1 cellular context compared by ENCODE assay signal in genomic region chr7:14748461-14748860, GRCh38.
TF ChIP-seq lines count a peak whose summit lies in the region.

No MANE protein-coding gene starts in this region.

TF ChIP-seq in GM12878, 131 proteins besides CTCF, POLR2A, EP300 and RAD21 (continued from another document):
- TF ChIP-seq, protein P1, sequence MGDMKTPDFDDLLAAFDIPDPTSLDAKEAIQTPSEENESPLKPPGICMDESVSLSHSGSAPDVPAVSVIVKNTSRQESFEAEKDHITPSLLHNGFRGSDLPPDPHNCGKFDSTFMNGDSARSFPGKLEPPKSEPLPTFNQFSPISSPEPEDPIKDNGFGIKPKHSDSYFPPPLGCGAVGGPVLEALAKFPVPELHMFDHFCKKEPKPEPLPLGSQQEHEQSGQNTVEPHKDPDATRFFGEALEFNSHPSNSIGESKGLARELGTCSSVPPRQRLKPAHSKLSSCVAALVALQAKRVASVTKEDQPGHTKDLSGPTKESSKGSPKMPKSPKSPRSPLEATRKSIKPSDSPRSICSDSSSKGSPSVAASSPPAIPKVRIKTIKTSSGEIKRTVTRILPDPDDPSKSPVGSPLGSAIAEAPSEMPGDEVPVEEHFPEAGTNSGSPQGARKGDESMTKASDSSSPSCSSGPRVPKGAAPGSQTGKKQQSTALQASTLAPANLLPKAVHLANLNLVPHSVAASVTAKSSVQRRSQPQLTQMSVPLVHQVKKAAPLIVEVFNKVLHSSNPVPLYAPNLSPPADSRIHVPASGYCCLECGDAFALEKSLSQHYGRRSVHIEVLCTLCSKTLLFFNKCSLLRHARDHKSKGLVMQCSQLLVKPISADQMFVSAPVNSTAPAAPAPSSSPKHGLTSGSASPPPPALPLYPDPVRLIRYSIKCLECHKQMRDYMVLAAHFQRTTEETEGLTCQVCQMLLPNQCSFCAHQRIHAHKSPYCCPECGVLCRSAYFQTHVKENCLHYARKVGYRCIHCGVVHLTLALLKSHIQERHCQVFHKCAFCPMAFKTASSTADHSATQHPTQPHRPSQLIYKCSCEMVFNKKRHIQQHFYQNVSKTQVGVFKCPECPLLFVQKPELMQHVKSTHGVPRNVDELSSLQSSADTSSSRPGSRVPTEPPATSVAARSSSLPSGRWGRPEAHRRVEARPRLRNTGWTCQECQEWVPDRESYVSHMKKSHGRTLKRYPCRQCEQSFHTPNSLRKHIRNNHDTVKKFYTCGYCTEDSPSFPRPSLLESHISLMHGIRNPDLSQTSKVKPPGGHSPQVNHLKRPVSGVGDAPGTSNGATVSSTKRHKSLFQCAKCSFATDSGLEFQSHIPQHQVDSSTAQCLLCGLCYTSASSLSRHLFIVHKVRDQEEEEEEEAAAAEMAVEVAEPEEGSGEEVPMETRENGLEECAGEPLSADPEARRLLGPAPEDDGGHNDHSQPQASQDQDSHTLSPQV (IDR thresholded peaks at IDR 0.05): no peak
- no peak for TF ChIP-seq TBL1XR1 (IDR thresholded peaks at IDR 0.05; ENCODE audit: low read depth, low read length)
- no peak for TF ChIP-seq MLLT1 (IDR thresholded peaks at IDR 0.05)
- no peak for TF ChIP-seq DPF2 (IDR thresholded peaks at IDR 0.05)
- TF ChIP-seq SP1 (IDR thresholded peaks at IDR 0.05; ENCODE audit: low read depth, low read length): no peak
- TF ChIP-seq CEBPZ (IDR thresholded peaks at IDR 0.05; ENCODE audit: low read depth, low read length): no peak
- TF ChIP-seq FOXM1 (IDR thresholded peaks at IDR 0.05; ENCODE audit: low read depth, low read length): no peak
- no peak for TF ChIP-seq CHD1 (IDR thresholded peaks at IDR 0.05; ENCODE audit: low read depth, low read length)
- TF ChIP-seq CEBPB (IDR thresholded peaks at IDR 0.05; ENCODE audit: borderline replicate concordance in 1 of 2, low read depth in 2 of 2, low read length in 2 of 2): no peak
- no peak for TF ChIP-seq SKIL (IDR thresholded peaks at IDR 0.05; ENCODE audit: low read depth, poor library complexity, severe bottlenecking)
- no peak for TF ChIP-seq NR2C2 (IDR thresholded peaks at IDR 0.05; ENCODE audit: borderline replicate concordance, control insufficient read depth, insufficient read length, low read depth)
- TF ChIP-seq, protein P2, sequence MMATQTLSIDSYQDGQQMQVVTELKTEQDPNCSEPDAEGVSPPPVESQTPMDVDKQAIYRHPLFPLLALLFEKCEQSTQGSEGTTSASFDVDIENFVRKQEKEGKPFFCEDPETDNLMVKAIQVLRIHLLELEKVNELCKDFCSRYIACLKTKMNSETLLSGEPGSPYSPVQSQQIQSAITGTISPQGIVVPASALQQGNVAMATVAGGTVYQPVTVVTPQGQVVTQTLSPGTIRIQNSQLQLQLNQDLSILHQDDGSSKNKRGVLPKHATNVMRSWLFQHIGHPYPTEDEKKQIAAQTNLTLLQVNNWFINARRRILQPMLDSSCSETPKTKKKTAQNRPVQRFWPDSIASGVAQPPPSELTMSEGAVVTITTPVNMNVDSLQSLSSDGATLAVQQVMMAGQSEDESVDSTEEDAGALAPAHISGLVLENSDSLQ (IDR thresholded peaks at IDR 0.05): no peak
- no peak for TF ChIP-seq MAX (IDR thresholded peaks at IDR 0.05; ENCODE audit: low read depth, low read length)
- TF ChIP-seq, protein P3, sequence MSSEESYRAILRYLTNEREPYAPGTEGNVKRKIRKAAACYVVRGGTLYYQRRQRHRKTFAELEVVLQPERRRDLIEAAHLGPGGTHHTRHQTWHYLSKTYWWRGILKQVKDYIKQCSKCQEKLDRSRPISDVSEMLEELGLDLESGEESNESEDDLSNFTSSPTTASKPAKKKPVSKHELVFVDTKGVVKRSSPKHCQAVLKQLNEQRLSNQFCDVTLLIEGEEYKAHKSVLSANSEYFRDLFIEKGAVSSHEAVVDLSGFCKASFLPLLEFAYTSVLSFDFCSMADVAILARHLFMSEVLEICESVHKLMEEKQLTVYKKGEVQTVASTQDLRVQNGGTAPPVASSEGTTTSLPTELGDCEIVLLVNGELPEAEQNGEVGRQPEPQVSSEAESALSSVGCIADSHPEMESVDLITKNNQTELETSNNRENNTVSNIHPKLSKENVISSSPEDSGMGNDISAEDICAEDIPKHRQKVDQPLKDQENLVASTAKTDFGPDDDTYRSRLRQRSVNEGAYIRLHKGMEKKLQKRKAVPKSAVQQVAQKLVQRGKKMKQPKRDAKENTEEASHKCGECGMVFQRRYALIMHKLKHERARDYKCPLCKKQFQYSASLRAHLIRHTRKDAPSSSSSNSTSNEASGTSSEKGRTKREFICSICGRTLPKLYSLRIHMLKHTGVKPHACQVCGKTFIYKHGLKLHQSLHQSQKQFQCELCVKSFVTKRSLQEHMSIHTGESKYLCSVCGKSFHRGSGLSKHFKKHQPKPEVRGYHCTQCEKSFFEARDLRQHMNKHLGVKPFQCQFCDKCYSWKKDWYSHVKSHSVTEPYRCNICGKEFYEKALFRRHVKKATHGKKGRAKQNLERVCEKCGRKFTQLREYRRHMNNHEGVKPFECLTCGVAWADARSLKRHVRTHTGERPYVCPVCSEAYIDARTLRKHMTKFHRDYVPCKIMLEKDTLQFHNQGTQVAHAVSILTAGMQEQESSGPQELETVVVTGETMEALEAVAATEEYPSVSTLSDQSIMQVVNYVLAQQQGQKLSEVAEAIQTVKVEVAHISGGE (CRISPR knock-in tag; IDR thresholded peaks at IDR 0.05): no peak
